ENCODE assay signal across 19 cellular contexts in genomic region chr4:168388890-168389289, GRCh38.
DNase-seq lines count a peak whose midpoint lies in the region; ATAC-seq, FAIRE-seq and TF ChIP-seq lines count a peak whose summit lies in the region.
"Had no signal": no experiment of that assay in that cellular context is flagged by ENCODE, and none has a peak within 500 bp of the region (broad histone marks: within the 10 kb centered on the region; RNA-seq: fewer than 3 reads in every experiment).

No MANE protein-coding gene starts in this region.

- intact Hi-C loops in IMR-90 (cut with micrococcal nuclease) (no loop called here), PC-9 (cut with micrococcal nuclease; ENCODE audit: unreplicated experiment) (no loop called here)

- H3K27ac ChIP-seq in IMR-90 (ENCODE audit: insufficient read depth, low read length) (no peak overlapping the region), gastroesophageal sphincter (no peak overlapping the region), PC-9 (no peak overlapping the region)
- H3K27ac ChIP-seq: gastrocnemius medialis, ovary had no signal

- no peak for TF ChIP-seq CTCF in IMR-90 (conservative IDR thresholded peaks at IDR 0.05; ENCODE audit: low read depth, low read length)
- TF ChIP-seq CTCF in bronchial epithelial cell (IDR thresholded peaks at IDR 0.05; ENCODE audit: insufficient read depth, low read length, severe bottlenecking), result no peak
- TF ChIP-seq CTCF in gastroesophageal sphincter (IDR thresholded peaks at IDR 0.05), result no peak
- TF ChIP-seq CTCF in PC-9 (conservative IDR thresholded peaks at IDR 0.05), result no peak

- POLR2A ChIA-PET in IMR-90 (lab: Charles Lee; ENCODE audit: unreplicated experiment), result no interaction called here
- POLR2A ChIA-PET in PC-9 (lab: Charles Lee; ENCODE audit: unreplicated experiment), result no interaction called here

- peak; percentile 93 for FAIRE-seq in bronchial epithelial cell (lab: Jason Lieb, UNC)
- FAIRE-seq: islet of Langerhans had no signal

- peak; percentile 41 for DNase-seq in AG08396 (ENCODE audit: low spot score)
- peak; percentile 70 for DNase-seq in IMR-90
- DNase-seq in bronchial epithelial cell (ENCODE audit: low read depth), result peak; percentile 87
- peak; percentile 10 for DNase-seq in iPS-NIHi7 (ENCODE audit: extremely low spot score)
- DNase-seq in PC-9, result no peak
- no peak for DNase-seq in NCI-H2196 (lab: John Stamatoyannopoulos, UW; ENCODE audit: unreplicated experiment)
- DNase-seq: activated CD4-positive, alpha-beta T cell treated with anti-CD3 and anti-CD28 coated beads for 48 hours; activated T-cell treated with anti-CD3 and anti-CD28 coated beads, Interleukin-2, amount 50 U/mL, for 4 hours; BE2C; cortex of kidney; DMS53; gastrocnemius medialis; NCI-H187 treated with DMSO at 0.1 percent for 48 hours; NCI-H774; ovary; stimulated activated CD4-positive, alpha-beta T cell treated with anti-CD3 and anti-CD28 coated beads, Interleukin-12 subunit alpha, Interleukin-12 subunit beta, amount 100 ng/mL, for 4 hours had no signal

- no peak overlapping the region for H2AK9ac ChIP-seq in IMR-90 (replicated peaks; ENCODE audit: low read depth, low read length, poor library complexity)

- H2AK5ac ChIP-seq in IMR-90 (ENCODE audit: low read depth, low read length), result no peak overlapping the region

- H3K9me3 ChIP-seq in IMR-90 (ENCODE audit: control insufficient read depth, insufficient read depth, low read length) (no peaks in the 10 kb centered on the region), gastroesophageal sphincter (no peaks in the 10 kb centered on the region), PC-9 (ENCODE audit: insufficient read depth, low read depth) (no peaks in the 10 kb centered on the region)
- H3K9me3 ChIP-seq: BE2C, gastrocnemius medialis, ovary had no signal

- no peaks in the 10 kb centered on the region for H3K79me2 ChIP-seq in PC-9 (ENCODE audit: low read depth)

- no CpG with 5 or more reads among the region's 1 CpG for WGBS in IMR-90 (ENCODE audit: extremely low coverage in 2 of 2, insufficient read length in 1 of 2), 2 experiments
- whole genome bisulfite sequencing in gastroesophageal sphincter (ENCODE audit: low coverage in 1 of 2), 2 donors, result 75 to 100% methylated on average over 1 of the region's 1 CpG

- H3K36me3 ChIP-seq in IMR-90 (ENCODE audit: control insufficient read depth, insufficient read depth, low read length) (no peaks in the 10 kb centered on the region), bronchial epithelial cell (ENCODE audit: control insufficient read depth, insufficient read depth, low read length) (peaks cover 1% of the 10 kb centered on the region), gastroesophageal sphincter (peaks cover 0 to 48% of the 10 kb centered on the region in 2 donors), PC-9 (ENCODE audit: low read depth) (no peaks in the 10 kb centered on the region)
- H3K36me3 ChIP-seq: BE2C, gastrocnemius medialis, ovary had no signal

- no peak overlapping the region for H2AFZ ChIP-seq in IMR-90 (replicated peaks; ENCODE audit: low read length, poor library complexity)
- H2AFZ ChIP-seq in PC-9, result no peak overlapping the region

- no peak overlapping the region for H2BK5ac ChIP-seq in IMR-90 (ENCODE audit: low read depth, low read length, poor library complexity, severe bottlenecking)

- no peaks in the 10 kb centered on the region; the same call in 1 of the 2 replicates for H3K9me1 ChIP-seq in IMR-90 (ENCODE audit: insufficient read depth, low read length)

- no peak overlapping the region for H4K91ac ChIP-seq in IMR-90 (ENCODE audit: insufficient read depth, low read depth, low read length)

- H3K9me2 ChIP-seq in PC-9 (ENCODE audit: insufficient read depth), result no peaks in the 10 kb centered on the region

- H3K4me1 ChIP-seq in IMR-90 (ENCODE audit: control insufficient read depth, insufficient read depth, low read length), result no peaks in the 10 kb centered on the region
- H3K4me1 ChIP-seq in gastroesophageal sphincter, result no peaks in the 10 kb centered on the region
- H3K4me1 ChIP-seq in PC-9 (replicated peaks; ENCODE audit: insufficient read depth), result no peaks in the 10 kb centered on the region
- H3K4me1 ChIP-seq: gastrocnemius medialis had no signal

- H4K20me1 ChIP-seq in IMR-90 (ENCODE audit: insufficient read depth, low read length) (no peaks in the 10 kb centered on the region), PC-9 (ENCODE audit: insufficient read depth) (no peaks in the 10 kb centered on the region)

- H3K27me3 ChIP-seq in IMR-90 (ENCODE audit: control insufficient read depth, insufficient read depth, low read length), result no peaks in the 10 kb centered on the region
- no peaks in the 10 kb centered on the region for H3K27me3 ChIP-seq in bronchial epithelial cell (ENCODE audit: control insufficient read depth, insufficient read depth, low read length)
- H3K27me3 ChIP-seq in gastroesophageal sphincter, result no peaks in the 10 kb centered on the region
- H3K27me3 ChIP-seq in PC-9 (ENCODE audit: insufficient read depth, low read depth), result no peaks in the 10 kb centered on the region
- H3K27me3 ChIP-seq: BE2C, gastrocnemius medialis, ovary had no signal

- no peak overlapping the region for H3K9ac ChIP-seq in IMR-90 (ENCODE audit: low read depth, low read length)

- in situ Hi-C loops in IMR-90 (cut with MboI; ENCODE audit: low sequenced_read_pairs), result no loop called here

- dilution Hi-C loops in IMR-90 (cut with HindIII; ENCODE audit: low sequenced_read_pairs, unreplicated experiment), result no loop called here

- TF ChIP-seq RAD21 in IMR-90 (IDR thresholded peaks at IDR 0.05; ENCODE audit: low read length), result no peak

- TF ChIP-seq EP300 in gastroesophageal sphincter (IDR thresholded peaks at IDR 0.05), result no peak

- no peak overlapping the region for H3K23ac ChIP-seq in IMR-90 (ENCODE audit: low read depth, low read length)

- no TSS peak for BruUV-seq in IMR-90 (replicated peaks; lab: Mats Ljungman, UMichigan)
- BruUV-seq in PC-9 (replicated peaks; lab: Mats Ljungman, UMichigan), result no TSS peak

- H3K14ac ChIP-seq in IMR-90 (replicated peaks; ENCODE audit: low read depth, low read length), result 0 out of 2 replicates have a peak overlapping the region, but pooled peaks have one; percentile 22

- H3K56ac ChIP-seq in IMR-90 (ENCODE audit: extremely low read depth, insufficient read depth, low read length), result no peak overlapping the region

- no peak overlapping the region for H2BK120ac ChIP-seq in IMR-90 (ENCODE audit: low read depth, low read length)

- no peak overlapping the region for H4K5ac ChIP-seq in IMR-90 (ENCODE audit: low read depth, low read length)

- no peaks in the 10 kb centered on the region for H3F3A ChIP-seq in PC-9 (ENCODE audit: insufficient read depth, low read depth)

- no peak overlapping the region for H2BK20ac ChIP-seq in IMR-90 (ENCODE audit: low read depth, low read length)

- ATAC-seq in IMR-90 (ENCODE audit: low read depth) (peak; percentile 75), gastroesophageal sphincter (no peak), GM18511 (IDR thresholded peaks at IDR 0.05; ENCODE audit: unreplicated experiment) (no peak)
- ATAC-seq: activated T-cell treated with anti-CD3 and anti-CD28 coated beads, Interleukin-2, amount 50 U/mL, for 4 hours; gastrocnemius medialis had no signal

- no peaks in the 10 kb centered on the region for H3K79me1 ChIP-seq in IMR-90 (ENCODE audit: low read depth in 1 of 2, low read length in 2 of 2)

- no peak overlapping the region for H3K18ac ChIP-seq in IMR-90 (ENCODE audit: low read depth, low read length)

- no peak overlapping the region for H3K4me3 ChIP-seq in IMR-90 (ENCODE audit: insufficient read depth, low read depth, low read length)
- H3K4me3 ChIP-seq in bronchial epithelial cell (ENCODE audit: low read depth, low read length), result no peak overlapping the region
- no peak overlapping the region for H3K4me3 ChIP-seq in gastroesophageal sphincter
- no peak overlapping the region for H3K4me3 ChIP-seq in PC-9
- H3K4me3 ChIP-seq: gastrocnemius medialis, ovary had no signal

- CTCF ChIA-PET in IMR-90 (lab: Yijun Ruan, JAX) (no interaction called here), PC-9 (lab: Charles Lee) (interaction anchor here (0.6 kb wide), 1 partner anchor 235 kb away, joined by 6 read pairs; no protein-coding TSS in a partner anchor)

- H3K4me2 ChIP-seq in IMR-90 (ENCODE audit: low read depth, low read length) (no peak overlapping the region), PC-9 (no peak overlapping the region)

- H4K8ac ChIP-seq in IMR-90 (ENCODE audit: low read depth in 2 of 2, low read length in 2 of 2), result no peak overlapping the region

- no peak overlapping the region for H2BK15ac ChIP-seq in IMR-90 (ENCODE audit: low read depth, low read length)

- TF ChIP-seq POLR2A in IMR-90 (IDR thresholded peaks at IDR 0.05; ENCODE audit: low read depth, low read length) (no peak), gastroesophageal sphincter (IDR thresholded peaks at IDR 0.05) (no peak)

- no peak overlapping the region for H3K4ac ChIP-seq in IMR-90 (ENCODE audit: low read depth, low read length)

TF ChIP-seq in IMR-90, 13 proteins besides CTCF, POLR2A, EP300 and RAD21:
- TF ChIP-seq CEBPB (IDR thresholded peaks at IDR 0.05; ENCODE audit: low read depth, low read length) (peak; percentile 33; the same call in 1 of the 2 replicates), MXI1 (IDR thresholded peaks at IDR 0.05; ENCODE audit: borderline replicate concordance, low read depth, low read length) (no peak)

Comparison
In these comparisons a context has a peak if more than half of its experiments do, and no peak if none do; other contexts are left out.
1. DNase-seq: peak in AG08396 (single experiment), IMR-90 (single experiment), bronchial epithelial cell (single experiment) and iPS-NIHi7 (single experiment); none in PC-9 (0 of 2) and NCI-H2196 (single experiment).